In genomic region chr6:147345902-147346301, GRCh38 we compare ENCODE assay signal across 26 cellular contexts.
A peak's percentile ranks its signal among the peaks of the same experiment; 100 is the strongest.
DNase-seq lines count a peak whose midpoint lies in the region; ATAC-seq, FAIRE-seq and TF ChIP-seq lines count a peak whose summit lies in the region.
"Had no signal": no experiment of that assay in that cellular context is flagged by ENCODE, and none has a peak within 500 bp of the region (broad histone marks: within the 10 kb centered on the region; RNA-seq: fewer than 3 reads in every experiment).

No MANE protein-coding gene starts in this region.

- TF ChIP-seq POLR2A in K562 (conservative IDR thresholded peaks at IDR 0.05) = no peak

- POLR2A ChIA-PET in activated CD4-positive, alpha-beta T cell treated with anti-CD3 and anti-CD28 coated beads for 36 hours (lab: Charles Lee) = no interaction called here
- POLR2A ChIA-PET in K562 (lab: Yijun Ruan, JAX) = no interaction called here

- H3K9me3 ChIP-seq in K562 (replicated peaks; ENCODE audit: control insufficient read depth, insufficient read depth, low read depth, low read length) = no peaks in the 10 kb centered on the region
- H3K9me3 ChIP-seq: BLaER1, HAP-1 had no signal

- no peak for TF ChIP-seq EP300 in K562 (IDR thresholded peaks at IDR 0.05; ENCODE audit: low read length)

- no peak overlapping the region for H3K4me3 Mint-ChIP-seq in activated CD4-positive, alpha-beta T cell treated with anti-CD3 and anti-CD28 coated beads for 36 hours
- no peak overlapping the region for H3K4me3 Mint-ChIP-seq in activated CD4-positive, alpha-beta T cell treated with anti-CD3 and anti-CD28 coated beads, Interleukin-2, amount 10 ng/mL, durations not matched to agents 24 days and 14 days
- no peak overlapping the region for H3K4me3 Mint-ChIP-seq in activated T-helper 17 cell treated with anti-CD3 and anti-CD28 coated beads, Interleukin-2, amount 50 U/mL, for 72 hours
- no peak overlapping the region for H3K4me3 Mint-ChIP-seq in stimulated activated effector memory CD8-positive, alpha-beta T cell treated with anti-CD3 and anti-CD28 coated beads, Interleukin-12 subunit alpha, Interleukin-12 subunit beta, amount 100 ng/mL, for 72 hours
- H3K4me3 Mint-ChIP-seq in CD14-positive monocyte = no peak overlapping the region
- H3K4me3 Mint-ChIP-seq: B cell; CD4-positive, alpha-beta T cell; CD8-positive, alpha-beta memory T cell; HFFc6 had no signal

- no peaks in the 10 kb centered on the region for H4K20me1 ChIP-seq in K562 (replicated peaks; ENCODE audit: control insufficient read depth, insufficient read depth, low read length)
- H4K20me1 ChIP-seq: BLaER1 had no signal

- H3K79me2 ChIP-seq in K562 (ENCODE audit: control insufficient read depth, insufficient read depth, low read length) = no peaks in the 10 kb centered on the region

- no peak overlapping the region for H3K27ac ChIP-seq in K562 (ENCODE audit: extremely low read depth, low read depth, low read length)
- no peak overlapping the region for H3K27ac ChIP-seq in coronary artery
- H3K27ac ChIP-seq: 22Rv1, BLaER1, C4-2B had no signal

- H3K36me3 ChIP-seq in K562 (ENCODE audit: control insufficient read depth, insufficient read depth, low read length) = peaks cover 78% of the 10 kb centered on the region
- H3K36me3 ChIP-seq: HAP-1 had no signal

- peaks cover 2% of the 10 kb centered on the region for H3K4me1 Mint-ChIP-seq in activated CD4-positive, alpha-beta T cell treated with anti-CD3 and anti-CD28 coated beads for 36 hours
- H3K4me1 Mint-ChIP-seq in activated CD4-positive, alpha-beta T cell treated with anti-CD3 and anti-CD28 coated beads, Interleukin-2, amount 10 ng/mL, durations not matched to agents 24 days and 14 days = no peaks in the 10 kb centered on the region
- peaks cover 4% of the 10 kb centered on the region for H3K4me1 Mint-ChIP-seq in activated T-helper 17 cell treated with anti-CD3 and anti-CD28 coated beads, Interleukin-2, amount 50 U/mL, for 72 hours
- H3K4me1 Mint-ChIP-seq in stimulated activated effector memory CD8-positive, alpha-beta T cell treated with anti-CD3 and anti-CD28 coated beads, Interleukin-12 subunit alpha, Interleukin-12 subunit beta, amount 100 ng/mL, for 72 hours = peaks cover 5% of the 10 kb centered on the region
- H3K4me1 Mint-ChIP-seq in CD14-positive monocyte = no peaks in the 10 kb centered on the region
- H3K4me1 Mint-ChIP-seq: B cell; CD8-positive, alpha-beta memory T cell had no signal

- no peaks in the 10 kb centered on the region for H3K9me1 ChIP-seq in K562 (ENCODE audit: control insufficient read depth, insufficient read depth, low read length)

- no peaks in the 10 kb centered on the region for H3K4me1 ChIP-seq in K562 (replicated peaks in 1 of 2; ENCODE audit: control insufficient read depth in 2 of 2, insufficient read depth in 2 of 2, low read length in 2 of 2)
- H3K4me1 ChIP-seq: BLaER1 had no signal

- H3K27me3 ChIP-seq in K562 (ENCODE audit: control insufficient read depth in 2 of 2, insufficient read depth in 2 of 2, low read length in 2 of 2) = no peaks in the 10 kb centered on the region
- H3K27me3 ChIP-seq: BLaER1 had no signal

- no peaks in the 10 kb centered on the region for H3K27me3 Mint-ChIP-seq in activated CD4-positive, alpha-beta T cell treated with anti-CD3 and anti-CD28 coated beads for 36 hours
- no peaks in the 10 kb centered on the region for H3K27me3 Mint-ChIP-seq in activated CD4-positive, alpha-beta T cell treated with anti-CD3 and anti-CD28 coated beads, Interleukin-2, amount 10 ng/mL, durations not matched to agents 24 days and 14 days
- H3K27me3 Mint-ChIP-seq in activated T-helper 17 cell treated with anti-CD3 and anti-CD28 coated beads, Interleukin-2, amount 50 U/mL, for 72 hours = no peaks in the 10 kb centered on the region
- peaks cover 0 to 2% (median 0%) of the 10 kb centered on the region in 3 donors for H3K27me3 Mint-ChIP-seq in CD14-positive monocyte (ENCODE audit: low read depth in 3 of 3)
- H3K27me3 Mint-ChIP-seq: B cell; CD4-positive, alpha-beta T cell; CD8-positive, alpha-beta memory T cell had no signal

- no peak overlapping the region for H2AFZ ChIP-seq in K562 (ENCODE audit: low read depth, low read length)

- no peak for TF ChIP-seq RAD21 in K562 (CRISPR knock-in tag; conservative IDR thresholded peaks at IDR 0.05 in 1 of 2, IDR thresholded peaks at IDR 0.05 in 1 of 2)

- no peaks in the 10 kb centered on the region for H3K9me3 Mint-ChIP-seq in activated CD4-positive, alpha-beta T cell treated with anti-CD3 and anti-CD28 coated beads for 36 hours (ENCODE audit: low read depth)
- no peaks in the 10 kb centered on the region for H3K9me3 Mint-ChIP-seq in activated CD4-positive, alpha-beta T cell treated with anti-CD3 and anti-CD28 coated beads, Interleukin-2, amount 10 ng/mL, durations not matched to agents 24 days and 14 days
- no peaks in the 10 kb centered on the region for H3K9me3 Mint-ChIP-seq in activated T-helper 17 cell treated with anti-CD3 and anti-CD28 coated beads, Interleukin-2, amount 50 U/mL, for 72 hours
- no peaks in the 10 kb centered on the region for H3K9me3 Mint-ChIP-seq in stimulated activated effector memory CD8-positive, alpha-beta T cell treated with anti-CD3 and anti-CD28 coated beads, Interleukin-12 subunit alpha, Interleukin-12 subunit beta, amount 100 ng/mL, for 72 hours
- H3K9me3 Mint-ChIP-seq in CD14-positive monocyte = no peaks in the 10 kb centered on the region
- H3K9me3 Mint-ChIP-seq: CD4-positive, alpha-beta T cell; CD8-positive, alpha-beta memory T cell; HFFc6 had no signal

- TF ChIP-seq CTCF in K562 (IDR thresholded peaks at IDR 0.05 in 2 of 3, conservative IDR thresholded peaks at IDR 0.05 in 1 of 3; ENCODE audit: insufficient read depth in 2 of 3, low read depth in 1 of 3, low read length in 3 of 3) (no peak), coronary artery (IDR thresholded peaks at IDR 0.05) (no peak), CD14-positive monocyte (IDR thresholded peaks at IDR 0.05) (no peak)

- no peak for FAIRE-seq in K562 (lab: Jason Lieb, UNC)
- FAIRE-seq in GM19239 (lab: Jason Lieb, UNC) = no peak
- FAIRE-seq: A204.1, D721Med, GM12891, GM18507, H54 had no signal

- CTCF ChIA-PET in activated CD4-positive, alpha-beta T cell treated with anti-CD3 and anti-CD28 coated beads for 36 hours (lab: Charles Lee) = interaction anchor here (0.6 kb wide), 1 partner anchor 768 kb away, joined by 3 read pairs; no protein-coding TSS in a partner anchor
- CTCF ChIA-PET in K562 (lab: Yijun Ruan, JAX; ENCODE audit: low intra/inter-chr PET ratio) = no interaction called here

- BruUV-seq in K562 (replicated peaks; lab: Mats Ljungman, UMichigan) = TSS peak; percentile 3

- peaks cover 16% of the 10 kb centered on the region for H3K36me3 Mint-ChIP-seq in activated CD4-positive, alpha-beta T cell treated with anti-CD3 and anti-CD28 coated beads for 36 hours (ENCODE audit: low read depth)
- peaks cover 15% of the 10 kb centered on the region for H3K36me3 Mint-ChIP-seq in activated CD4-positive, alpha-beta T cell treated with anti-CD3 and anti-CD28 coated beads, Interleukin-2, amount 10 ng/mL, durations not matched to agents 24 days and 14 days (ENCODE audit: low read depth)
- peaks cover 50% of the 10 kb centered on the region for H3K36me3 Mint-ChIP-seq in activated T-helper 17 cell treated with anti-CD3 and anti-CD28 coated beads, Interleukin-2, amount 50 U/mL, for 72 hours (ENCODE audit: low read depth)
- H3K36me3 Mint-ChIP-seq in stimulated activated effector memory CD8-positive, alpha-beta T cell treated with anti-CD3 and anti-CD28 coated beads, Interleukin-12 subunit alpha, Interleukin-12 subunit beta, amount 100 ng/mL, for 72 hours = peaks cover 19% of the 10 kb centered on the region
- peaks cover 30 to 31% of the 10 kb centered on the region in 2 donors for H3K36me3 Mint-ChIP-seq in CD14-positive monocyte

- no peak for DNase-seq in activated CD4-positive, alpha-beta T cell treated with anti-CD3 and anti-CD28 coated beads for 36 hours
- DNase-seq in activated CD4-positive, alpha-beta T cell treated with anti-CD3 and anti-CD28 coated beads, Interleukin-2, amount 10 ng/mL, durations not matched to agents 24 days and 14 days = no peak
- DNase-seq in K562 (ENCODE audit: extremely low read depth in 1 of 4, low spot score in 3 of 4) (no peak), coronary artery (ENCODE audit: low spot score) (no peak), CD14-positive monocyte (ENCODE audit: low spot score) (no peak), GM19239 (ENCODE audit: insufficient read length, low spot score) (no peak)
- no peak for DNase-seq in stimulated activated effector memory CD8-positive, alpha-beta T cell treated with anti-CD3 and anti-CD28 coated beads, Interleukin-12 subunit alpha, Interleukin-12 subunit beta, amount 100 ng/mL, for 72 hours (ENCODE audit: low spot score in 2 of 2)
- DNase-seq: CD4-positive, alpha-beta T cell; CD8-positive, alpha-beta memory T cell; DMS 273 treated with DMSO at 0.1 percent for 48 hours; DMS79; EL; GDM1; GOT3; HFFc6 had no signal

- peak; percentile 70 for ATAC-seq in activated CD4-positive, alpha-beta T cell treated with anti-CD3 and anti-CD28 coated beads for 36 hours
- peak; percentile 23 for ATAC-seq in activated T-helper 17 cell treated with anti-CD3 and anti-CD28 coated beads, Interleukin-2, amount 50 U/mL, for 72 hours (replicated peaks)
- ATAC-seq in K562 = no peak
- no peak for ATAC-seq in stimulated activated effector memory CD8-positive, alpha-beta T cell treated with anti-CD3 and anti-CD28 coated beads, Interleukin-12 subunit alpha, Interleukin-12 subunit beta, amount 100 ng/mL, for 72 hours

- no peak overlapping the region for H3K4me3 ChIP-seq in K562
- no peak overlapping the region for H3K4me3 ChIP-seq in coronary artery
- H3K4me3 ChIP-seq: BLaER1, HAP-1 had no signal

- no peak overlapping the region for H3K27ac Mint-ChIP-seq in activated CD4-positive, alpha-beta T cell treated with anti-CD3 and anti-CD28 coated beads for 36 hours
- no peak overlapping the region for H3K27ac Mint-ChIP-seq in activated CD4-positive, alpha-beta T cell treated with anti-CD3 and anti-CD28 coated beads, Interleukin-2, amount 10 ng/mL, durations not matched to agents 24 days and 14 days
- H3K27ac Mint-ChIP-seq in activated T-helper 17 cell treated with anti-CD3 and anti-CD28 coated beads, Interleukin-2, amount 50 U/mL, for 72 hours = no peak overlapping the region
- peak overlapping the region; percentile 20 for H3K27ac Mint-ChIP-seq in stimulated activated effector memory CD8-positive, alpha-beta T cell treated with anti-CD3 and anti-CD28 coated beads, Interleukin-12 subunit alpha, Interleukin-12 subunit beta, amount 100 ng/mL, for 72 hours
- H3K27ac Mint-ChIP-seq in CD14-positive monocyte = no peak overlapping the region
- H3K27ac Mint-ChIP-seq: B cell; CD4-positive, alpha-beta T cell; CD8-positive, alpha-beta memory T cell; HFFc6 had no signal

- intact Hi-C loops in activated CD4-positive, alpha-beta T cell treated with anti-CD3 and anti-CD28 coated beads for 36 hours (cut with DNase I, micrococcal nuclease) = no loop called here
- intact Hi-C loops in activated CD4-positive, alpha-beta T cell treated with anti-CD3 and anti-CD28 coated beads, Interleukin-2, amount 10 ng/mL, durations not matched to agents 24 days and 14 days (cut with micrococcal nuclease) = no loop called here
- intact Hi-C loops in K562 (cut with micrococcal nuclease) = no loop called here
- intact Hi-C loops in CD14-positive monocyte (cut with micrococcal nuclease) = no loop called here

- H3K9ac ChIP-seq in K562 (ENCODE audit: insufficient read depth in 1 of 2, low read depth in 2 of 2, low read length in 2 of 2) = no peak overlapping the region
- H3K9ac ChIP-seq: BLaER1 had no signal

- no peak overlapping the region for H3K4me2 ChIP-seq in K562 (ENCODE audit: insufficient read depth, low read length)
- H3K4me2 ChIP-seq: BLaER1 had no signal

- in situ Hi-C loops in K562 (cut with MboI) = no loop called here

- 91% methylated on average over 2 of the region's 2 CpGs for WGBS in K562 (ENCODE audit: insufficient coverage, low coverage, missing lambda C conversion rate)

Comparison
In these comparisons a context has a peak if more than half of its experiments do, and no peak if none do; other contexts are left out.
1. ATAC-seq: peak in activated CD4-positive, alpha-beta T cell treated with anti-CD3 and anti-CD28 coated beads for 36 hours (single experiment) and activated T-helper 17 cell treated with anti-CD3 and anti-CD28 coated beads, Interleukin-2, amount 50 U/mL, for 72 hours (single experiment); none in K562 (single experiment) and stimulated activated effector memory CD8-positive, alpha-beta T cell treated with anti-CD3 and anti-CD28 coated beads, Interleukin-12 subunit alpha, Interleukin-12 subunit beta, amount 100 ng/mL, for 72 hours (single experiment).